Comparison of ENCODE assay signal across 17 cellular contexts in genomic region chr20:4730782-4731181, GRCh38. TPM values are rescaled to one million over a fixed set of nuclear protein-coding genes. Genes with fewer than 3 reads are reported as not detected.
DNase-seq lines count a peak whose midpoint lies in the region; ATAC-seq and TF ChIP-seq lines count a peak whose summit lies in the region.
"Had no signal": no experiment of that assay in that cellular context is flagged by ENCODE, and none has a peak within 500 bp of the region (broad histone marks: within the 10 kb centered on the region; RNA-seq: fewer than 3 reads in every experiment).

No MANE protein-coding gene starts in this region.

- DNase-seq in NCI-H146 (lab: John Stamatoyannopoulos, UW) (peak; percentile 49), NCI-H146 treated with DMSO at 0.1 percent for 48 hours (lab: John Stamatoyannopoulos, UW; ENCODE audit: unreplicated experiment) (no peak), NCI-H1048 (lab: John Stamatoyannopoulos, UW) (peak; percentile 7), amniotic epithelial cell (ENCODE audit: low read depth) (peak; percentile 45), right lobe of liver (no peak), osteocyte (ENCODE audit: extremely low spot score, unreplicated experiment) (no peak), ascending aorta (ENCODE audit: low spot score in 2 of 2) (no peak)
- DNase-seq: ACHN; activated naive CD4-positive, alpha-beta T cell treated with Interleukin-2 at 50 U/mL for 16 hours; GOT3; NCI-H1694 treated with DMSO at 0.1 percent for 48 hours; T-helper 2 cell; upper lobe of left lung had no signal

- H3K9me3 ChIP-seq in right lobe of liver (no peaks in the 10 kb centered on the region), ascending aorta (no peaks in the 10 kb centered on the region)
- H3K9me3 ChIP-seq: esophagus muscularis mucosa, upper lobe of left lung had no signal

- H3K27ac ChIP-seq in right lobe of liver (no peak overlapping the region), ascending aorta (no peak overlapping the region)
- H3K27ac ChIP-seq: esophagus muscularis mucosa, upper lobe of left lung had no signal

- intact Hi-C loops in right lobe of liver (cut with DNase I) = no loop called here
- intact Hi-C loops in ascending aorta (cut with DNase I) = no loop called here

- H3K9me3 Mint-ChIP-seq in osteocyte (ENCODE audit: unreplicated experiment) = no peaks in the 10 kb centered on the region

- no peaks in the 10 kb centered on the region for H3K36me3 ChIP-seq in right lobe of liver
- no peaks in the 10 kb centered on the region for H3K36me3 ChIP-seq in ascending aorta
- H3K36me3 ChIP-seq: esophagus muscularis mucosa, upper lobe of left lung had no signal

- peaks cover 28% of the 10 kb centered on the region for H3K27me3 Mint-ChIP-seq in osteocyte (ENCODE audit: unreplicated experiment)

- no peaks in the 10 kb centered on the region for H3K4me1 ChIP-seq in right lobe of liver
- no peaks in the 10 kb centered on the region for H3K4me1 ChIP-seq in ascending aorta

- H3K4me3 Mint-ChIP-seq in osteocyte (ENCODE audit: unreplicated experiment) = no peak overlapping the region

- H3K36me3 Mint-ChIP-seq in osteocyte (ENCODE audit: unreplicated experiment) = no peaks in the 10 kb centered on the region

- TF ChIP-seq CTCF in right lobe of liver (IDR thresholded peaks at IDR 0.05) = no peak
- no peak for TF ChIP-seq CTCF in osteocyte (IDR thresholded peaks at IDR 0.05)
- TF ChIP-seq CTCF in ascending aorta (IDR thresholded peaks at IDR 0.05) = no peak

- no peak for TF ChIP-seq POLR2A in right lobe of liver (IDR thresholded peaks at IDR 0.05)

- ATAC-seq in right lobe of liver (peak; percentile 43 to 63 (median 55)), HG02938 (IDR thresholded peaks at IDR 0.05; ENCODE audit: unreplicated experiment) (no peak)

- H3K27me3 ChIP-seq in right lobe of liver = no peaks in the 10 kb centered on the region
- H3K27me3 ChIP-seq in ascending aorta = no peaks in the 10 kb centered on the region
- H3K27me3 ChIP-seq: upper lobe of left lung had no signal

- no peak overlapping the region for H3K27ac Mint-ChIP-seq in osteocyte (ENCODE audit: unreplicated experiment)

- 8% methylated on average over 4 of the region's 6 CpGs for WGBS in right lobe of liver (ENCODE audit: insufficient coverage, low coverage, low lambda C conversion rate, missing lambda C conversion rate)

- H3K4me1 Mint-ChIP-seq in osteocyte (ENCODE audit: unreplicated experiment) = no peaks in the 10 kb centered on the region

- H3K4me3 ChIP-seq in right lobe of liver (no peak overlapping the region), ascending aorta (no peak overlapping the region)
- H3K4me3 ChIP-seq: esophagus muscularis mucosa, upper lobe of left lung had no signal

RNA-seq across cellular contexts. Expression of gene PRND, which starts 9.1 kb away (rescaled TPM):
- not detected for total RNA-seq in right lobe of liver
- total RNA-seq in osteocyte = not detected in 2 replicates
- total RNA-seq in ascending aorta = not detected
- total RNA-seq: activated CD8-positive, alpha-beta memory T cell treated with anti-CD3 and anti-CD28 coated beads for 36 hours; esophagus muscularis mucosa; mesenteric fat pad had no signal

RNA-seq across cellular contexts. Expression of gene PRNP, which starts 44.5 kb away (rescaled TPM):
- total RNA-seq in right lobe of liver (10 to 100 TPM; 20.8 to 59.9 (median 41.7) TPM), osteocyte (64.7 and 68.8 TPM in 2 replicates), ascending aorta (72.5 TPM)

Comparison
In these comparisons a context has a peak if more than half of its experiments do, and no peak if none do; other contexts are left out.
1. DNase-seq: peak in NCI-H146 (single experiment), NCI-H1048 (single experiment) and amniotic epithelial cell (single experiment); none in NCI-H146 treated with DMSO at 0.1 percent for 48 hours (single experiment), right lobe of liver (0 of 3), osteocyte (single experiment) and ascending aorta (0 of 2).